Comparison of ENCODE assay signal across 12 cellular contexts in genomic region chr1:201849372-201850052, GRCh38. TPM values are rescaled to one million over a fixed set of nuclear protein-coding genes. Genes with fewer than 3 reads are reported as not detected.
DNase-seq lines count a peak whose midpoint lies in the region; ATAC-seq and TF ChIP-seq lines count a peak whose summit lies in the region.
"Had no signal": no experiment of that assay in that cellular context is flagged by ENCODE, and none has a peak within 500 bp of the region (broad histone marks: within the 10 kb centered on the region; RNA-seq: fewer than 3 reads in every experiment).

No MANE protein-coding gene starts in this region.

- peaks cover 2% of the 10 kb centered on the region for H3K4me1 Mint-ChIP-seq in T-helper 1 cell treated with Interleukin-12 subunit alpha and Interleukin-12 subunit beta and Interleukin-4 antibody, amounts not matched to agents 30 μg/mL and 1 μg/mL, for 36 hours (ENCODE audit: low read depth)

- TF ChIP-seq EP300 in tibial nerve (IDR thresholded peaks at IDR 0.05), result no peak

- H3K9me3 ChIP-seq in mammary epithelial cell (replicated peaks; ENCODE audit: insufficient read depth, low read length) (no peaks in the 10 kb centered on the region), lower lobe of right lung (no peaks in the 10 kb centered on the region), tibial nerve (no peaks in the 10 kb centered on the region)

- intact Hi-C loops in mammary epithelial cell (cut with micrococcal nuclease), result no loop called here
- intact Hi-C loops in lower lobe of right lung (cut with DNase I), result no loop called here

- peaks cover 22% of the 10 kb centered on the region for H3K36me3 Mint-ChIP-seq in T-helper 1 cell treated with Interleukin-12 subunit alpha and Interleukin-12 subunit beta and Interleukin-4 antibody, amounts not matched to agents 30 μg/mL and 1 μg/mL, for 36 hours (ENCODE audit: low read depth)

- H3K4me2 ChIP-seq in mammary epithelial cell (ENCODE audit: insufficient read depth, low read depth, low read length), result peak overlapping the region; percentile 19

- H3K27me3 ChIP-seq in mammary epithelial cell (ENCODE audit: insufficient read depth, low read length) (no peaks in the 10 kb centered on the region), lower lobe of right lung (ENCODE audit: low read depth) (no peaks in the 10 kb centered on the region), tibial nerve (no peaks in the 10 kb centered on the region)

- H3K36me3 ChIP-seq in mammary epithelial cell (ENCODE audit: insufficient read depth, low read length) (peaks cover 27% of the 10 kb centered on the region), lower lobe of right lung (peaks cover 68% of the 10 kb centered on the region), tibial nerve (peaks cover 0 to 47% (median 14%) of the 10 kb centered on the region in 3 donors)

- TF ChIP-seq CTCF in mammary epithelial cell (conservative IDR thresholded peaks at IDR 0.05 in 1 of 2, IDR thresholded peaks at IDR 0.05 in 1 of 2; ENCODE audit: extremely low read depth in 1 of 2, insufficient read depth in 1 of 2, low read depth in 1 of 2, low read length in 2 of 2) (no peak), lower lobe of right lung (IDR thresholded peaks at IDR 0.05) (no peak), tibial nerve (IDR thresholded peaks at IDR 0.05) (no peak)

- no peak for TF ChIP-seq POLR2A in tibial nerve (IDR thresholded peaks at IDR 0.05)

- H3K79me2 ChIP-seq in mammary epithelial cell (ENCODE audit: insufficient read depth, low read length), result peaks cover 47% of the 10 kb centered on the region

- H3K27ac ChIP-seq in mammary epithelial cell (ENCODE audit: insufficient read depth, low read depth, low read length) (peak overlapping the region; percentile 46), lower lobe of right lung (peak overlapping the region; percentile 42), tibial nerve (peak overlapping the region in 3 of 4 donors; percentile 6 to 67 (median 42))
- H3K27ac ChIP-seq: HL-60 had no signal

- BruUV-seq in mammary epithelial cell (replicated peaks; lab: Mats Ljungman, UMichigan), result no TSS peak

- CTCF ChIA-PET in mammary epithelial cell (lab: Charles Lee; ENCODE audit: low non-redundant PET), result interaction anchor here (0.7 kb wide), 2 partner anchors 57 to 104 kb away, joined by 3 to 6 read pairs; no protein-coding TSS in a partner anchor

- peak in 1 of 2 donors; percentile 71 for ATAC-seq in lower lobe of right lung
- no peak for ATAC-seq in HG02840 (IDR thresholded peaks at IDR 0.05; ENCODE audit: low FRiP score, unreplicated experiment)

- no peak overlapping the region for H2AFZ ChIP-seq in mammary epithelial cell (ENCODE audit: low read depth, low read length)

- 8% methylated on average over 2 of the region's 2 CpGs for WGBS in mammary epithelial cell (ENCODE audit: low coverage, missing lambda C conversion rate)
- WGBS in tibial nerve, 2 donors, result 48 to 57% methylated on average over 2 of the region's 2 CpGs

- no peaks in the 10 kb centered on the region for H3K27me3 Mint-ChIP-seq in T-helper 1 cell treated with Interleukin-12 subunit alpha and Interleukin-12 subunit beta and Interleukin-4 antibody, amounts not matched to agents 30 μg/mL and 1 μg/mL, for 36 hours (ENCODE audit: low read depth)

- DNase-seq in T-helper 1 cell, result no peak
- no peak for DNase-seq in mammary epithelial cell
- DNase-seq in lower lobe of right lung, result no peak
- no peak for DNase-seq in tibial nerve (ENCODE audit: low spot score in 2 of 2)
- no peak for DNase-seq in NCI-H345 treated with DMSO at 0.1 percent for 48 hours (lab: John Stamatoyannopoulos, UW; ENCODE audit: unreplicated experiment)
- DNase-seq in cerebellar cortex (ENCODE audit: low spot score), result no peak
- DNase-seq: 8988T; stimulated activated CD4-positive, alpha-beta T cell treated with anti-CD3 and anti-CD28 coated beads, Interleukin-4, amount 100 ng/mL, for 4 hours had no signal

- H3K9me3 Mint-ChIP-seq in T-helper 1 cell treated with Interleukin-12 subunit alpha and Interleukin-12 subunit beta and Interleukin-4 antibody, amounts not matched to agents 30 μg/mL and 1 μg/mL, for 36 hours, result no peaks in the 10 kb centered on the region

- dilution Hi-C loops in mammary epithelial cell (cut with HindIII; ENCODE audit: low sequenced_read_pairs), result no loop called here

- H3K4me1 ChIP-seq in mammary epithelial cell (ENCODE audit: insufficient read depth, low read length), result peaks cover 29% of the 10 kb centered on the region
- H3K4me1 ChIP-seq in lower lobe of right lung, result peaks cover 19% of the 10 kb centered on the region
- H3K4me1 ChIP-seq in tibial nerve, result peaks cover 0 to 21% (median 2%) of the 10 kb centered on the region in 4 donors

- H3K4me3 Mint-ChIP-seq in T-helper 1 cell treated with Interleukin-12 subunit alpha and Interleukin-12 subunit beta and Interleukin-4 antibody, amounts not matched to agents 30 μg/mL and 1 μg/mL, for 36 hours, result no peak overlapping the region

- H4K20me1 ChIP-seq in mammary epithelial cell (ENCODE audit: insufficient read depth, low read length), result no peaks in the 10 kb centered on the region

- H3K4me3 ChIP-seq in mammary epithelial cell (replicated peaks in 1 of 3; ENCODE audit: insufficient read depth in 1 of 3, low read depth in 2 of 3, low read length in 3 of 3) (no peak overlapping the region), lower lobe of right lung (no peak overlapping the region), tibial nerve (no peak overlapping the region)

- no peak overlapping the region for H3K9ac ChIP-seq in mammary epithelial cell (ENCODE audit: insufficient read depth, low read length)

- peak overlapping the region; percentile 22 for H3K27ac Mint-ChIP-seq in T-helper 1 cell treated with Interleukin-12 subunit alpha and Interleukin-12 subunit beta and Interleukin-4 antibody, amounts not matched to agents 30 μg/mL and 1 μg/mL, for 36 hours

- in situ Hi-C loops in mammary epithelial cell (cut with MboI; ENCODE audit: low sequenced_read_pairs in 2 of 2), result no loop called here

RNA-seq across cellular contexts. Expression of gene IPO9, which starts 20.6 kb away (rescaled TPM):
- total RNA-seq in mammary epithelial cell (10 to 100 TPM; 22.7 to 61.3 TPM), lower lobe of right lung (34.1 TPM), tibial nerve (10 to 100 TPM; 13.3 to 22.1 (median 15.3) TPM)
- polyA plus RNA-seq in mammary epithelial cell, result 32.1 TPM
- 35.9 TPM for polyA minus RNA-seq in mammary epithelial cell

RNA-seq across cellular contexts. Expression of gene SHISA4, which starts 39.2 kb away (rescaled TPM):
- 10 to 100 TPM; 11.7 to 18.3 TPM for total RNA-seq in mammary epithelial cell
- 14.3 TPM for polyA plus RNA-seq in mammary epithelial cell
- 5.9 TPM for polyA minus RNA-seq in mammary epithelial cell
- 7.8 TPM for total RNA-seq in lower lobe of right lung
- total RNA-seq in tibial nerve, result 10 to 100 TPM; 42.6 to 76.6 (median 66.4) TPM
- total RNA-seq: OCI-LY7 had no signal
